ENCODE assay signal across 6 cellular contexts in genomic region chr19:3606174-3606689, GRCh38. TPM values are rescaled to one million over a fixed set of nuclear protein-coding genes. Genes with fewer than 3 reads are reported as not detected.
DNase-seq lines count a peak whose midpoint lies in the region; ATAC-seq lines count a peak whose summit lies in the region.

No MANE protein-coding gene starts in this region.

- ATAC-seq in sciatic nerve (no peak), GM21447 (IDR thresholded peaks at IDR 0.05; ENCODE audit: unreplicated experiment) (no peak)

- peaks cover 17% of the 10 kb centered on the region for H3K4me1 ChIP-seq in HAP-1

- H3K9me3 ChIP-seq in HAP-1 = no peaks in the 10 kb centered on the region

- peaks cover 5% of the 10 kb centered on the region for H3K36me3 ChIP-seq in HAP-1 (replicated peaks)

- no peaks in the 10 kb centered on the region for H3K27me3 ChIP-seq in HAP-1 (ENCODE audit: low read depth)

- in situ Hi-C loops in HAP-1 (cut with MboI; ENCODE audit: low sequenced_read_pairs) = no loop called here

- intact Hi-C loops in sciatic nerve (cut with DNase I) = no loop called here

- peak overlapping the region; percentile 46 for H3K4me3 ChIP-seq in HAP-1

- DNase-seq in HAP-1 (ENCODE audit: low spot score in 2 of 2) (peak in 1 of 2 experiments; percentile 58), mucosa of gallbladder (ENCODE audit: low spot score) (peak; percentile 35), sciatic nerve (ENCODE audit: low spot score) (no peak), ecto neural progenitor cell (ENCODE audit: low spot score) (no peak)
- peak; percentile 7 for DNase-seq in activated effector memory CD4-positive, alpha-beta T cell treated with Interleukin-2 at 50 U/mL for 16 hours

RNA-seq across cellular contexts. Expression of gene TBXA2R, which starts 0.4 kb away (rescaled TPM):
- total RNA-seq in mucosa of gallbladder (4.9 TPM), sciatic nerve (11.2 TPM)

RNA-seq across cellular contexts. Expression of gene CACTIN, which starts 20.4 kb away (rescaled TPM):
- total RNA-seq in mucosa of gallbladder = 25.8 TPM
- 19.6 TPM for total RNA-seq in sciatic nerve

RNA-seq across cellular contexts. Expression of gene GIPC3, which starts 21.0 kb away (rescaled TPM):
- total RNA-seq in mucosa of gallbladder (1.3 TPM), sciatic nerve (2.4 TPM)

RNA-seq across cellular contexts. Expression of gene HMG20B, which starts 33.5 kb away (rescaled TPM):
- 100 TPM for total RNA-seq in mucosa of gallbladder
- 72.9 TPM for total RNA-seq in sciatic nerve

RNA-seq across cellular contexts. Expression of gene MFSD12, which starts 48.8 kb away (rescaled TPM):
- total RNA-seq in mucosa of gallbladder = 64.1 TPM
- 52.5 TPM for total RNA-seq in sciatic nerve

Comparison
In these comparisons a context has a peak if more than half of its experiments do, and no peak if none do; other contexts are left out.
1. DNase-seq: peak in activated effector memory CD4-positive, alpha-beta T cell treated with Interleukin-2 at 50 U/mL for 16 hours (single experiment) and mucosa of gallbladder (single experiment); none in sciatic nerve (single experiment) and ecto neural progenitor cell (single experiment).